1 cellular context compared by ENCODE assay signal in genomic region chrX:151564035-151564434, GRCh38.
TF ChIP-seq lines count a peak whose summit lies in the region.

No MANE protein-coding gene starts in this region.

TF ChIP-seq in K562, 482 proteins besides CTCF, POLR2A, EP300 and RAD21 (continued from another document):
- TF ChIP-seq ZBTB26 (CRISPR knock-in tag; IDR thresholded peaks at IDR 0.05) (no peak), HBP1 (CRISPR knock-in tag; IDR thresholded peaks at IDR 0.05) (no peak), ZFP1 (CRISPR knock-in tag; IDR thresholded peaks at IDR 0.05) (no peak), ZNF740 (CRISPR knock-in tag; IDR thresholded peaks at IDR 0.05) (no peak), ZNF740 (tag; IDR thresholded peaks at IDR 0.05) (no peak), BRF2 (IDR thresholded peaks at IDR 0.05; ENCODE audit: borderline replicate concordance, insufficient read depth, insufficient read length) (no peak), DNMT1 (IDR thresholded peaks at IDR 0.05) (no peak), ZKSCAN3 (CRISPR knock-in tag; IDR thresholded peaks at IDR 0.05) (no peak)
